11 cellular contexts compared by ENCODE assay signal in genomic region chr3:175526609-175527280, GRCh38.
DNase-seq lines count a peak whose midpoint lies in the region; ATAC-seq and TF ChIP-seq lines count a peak whose summit lies in the region.
"Had no signal": no experiment of that assay in that cellular context is flagged by ENCODE, and none has a peak within 500 bp of the region (broad histone marks: within the 10 kb centered on the region; RNA-seq: fewer than 3 reads in every experiment).

No MANE protein-coding gene starts in this region.

- peak overlapping the region; percentile 82 for H3K9ac ChIP-seq in adipocyte (ENCODE audit: low read length)
- no peak overlapping the region for H3K9ac ChIP-seq in colonic mucosa (ENCODE audit: low read depth in 2 of 2, low read length in 2 of 2)

- TF ChIP-seq CTCF in suprapubic skin (IDR thresholded peaks at IDR 0.05) (no peak), colonic mucosa (IDR thresholded peaks at IDR 0.05) (no peak)

- no peak for TF ChIP-seq EP300 in suprapubic skin (IDR thresholded peaks at IDR 0.05)

- intact Hi-C loops in colonic mucosa (cut with DNase I): no loop called here

- H3K36me3 ChIP-seq in adipocyte (ENCODE audit: control insufficient read depth, insufficient read depth, low read length, severe bottlenecking): no peaks in the 10 kb centered on the region
- no peaks in the 10 kb centered on the region for H3K36me3 ChIP-seq in suprapubic skin
- H3K36me3 ChIP-seq in colonic mucosa: no peaks in the 10 kb centered on the region

- 42% methylated on average over 4 of the region's 4 CpGs for WGBS in suprapubic skin

- peaks cover 5% of the 10 kb centered on the region for H3K4me1 ChIP-seq in adipocyte (ENCODE audit: control insufficient read depth, insufficient read depth, low read length)
- no peaks in the 10 kb centered on the region for H3K4me1 ChIP-seq in suprapubic skin
- no peaks in the 10 kb centered on the region for H3K4me1 ChIP-seq in colonic mucosa

- H3K27ac ChIP-seq in suprapubic skin (no peak overlapping the region), colonic mucosa (no peak overlapping the region)

- peak; percentile 47 for ATAC-seq in HG02870 (IDR thresholded peaks at IDR 0.05; ENCODE audit: unreplicated experiment)
- no peak for ATAC-seq in GM21515 (IDR thresholded peaks at IDR 0.05; ENCODE audit: unreplicated experiment)
- ATAC-seq: stimulated activated memory B cell treated with anti-CD40 and anti-IgM and Interleukin-4, amounts not matched to agents 10 μg/mL and 1 μg/mL and 100 μg/mL, for 72 hours had no signal

- H3K27me3 ChIP-seq in adipocyte (replicated peaks; ENCODE audit: control insufficient read depth, insufficient read depth, low read length) (no peaks in the 10 kb centered on the region), suprapubic skin (no peaks in the 10 kb centered on the region), colonic mucosa (no peaks in the 10 kb centered on the region)

- H3K9me3 ChIP-seq in adipocyte (ENCODE audit: control insufficient read depth, low read length) (no peaks in the 10 kb centered on the region), suprapubic skin (no peaks in the 10 kb centered on the region), colonic mucosa (no peaks in the 10 kb centered on the region)

- peak; percentile 27 for DNase-seq in adipocyte (ENCODE audit: low read depth)
- peak; percentile 42 for DNase-seq in kidney glomerular epithelial cell (lab: John Stamatoyannopoulos, UW)
- no peak for DNase-seq in suprapubic skin (ENCODE audit: low spot score in 2 of 2)
- no peak for DNase-seq in colonic mucosa
- DNase-seq in NCI-H1694 treated with DMSO at 0.1 percent for 48 hours (lab: John Stamatoyannopoulos, UW): no peak
- no peak for DNase-seq in NCI-H1436 (lab: John Stamatoyannopoulos, UW)
- DNase-seq: islet precursor cell, NCI-H2107 had no signal

- H3K4me3 ChIP-seq in adipocyte (ENCODE audit: low read length) (peak overlapping the region; percentile 84), suprapubic skin (peak overlapping the region; percentile 28), colonic mucosa (no peak overlapping the region)

- no peak for TF ChIP-seq POLR2A in suprapubic skin (IDR thresholded peaks at IDR 0.05)

Comparison
In these comparisons a context has a peak if more than half of its experiments do, and no peak if none do; other contexts are left out.
1. DNase-seq: peak in adipocyte (single experiment) and kidney glomerular epithelial cell (single experiment); none in suprapubic skin (0 of 2), colonic mucosa (single experiment), NCI-H1694 treated with DMSO at 0.1 percent for 48 hours (single experiment) and NCI-H1436 (single experiment).